In the genomic region with DNA sequence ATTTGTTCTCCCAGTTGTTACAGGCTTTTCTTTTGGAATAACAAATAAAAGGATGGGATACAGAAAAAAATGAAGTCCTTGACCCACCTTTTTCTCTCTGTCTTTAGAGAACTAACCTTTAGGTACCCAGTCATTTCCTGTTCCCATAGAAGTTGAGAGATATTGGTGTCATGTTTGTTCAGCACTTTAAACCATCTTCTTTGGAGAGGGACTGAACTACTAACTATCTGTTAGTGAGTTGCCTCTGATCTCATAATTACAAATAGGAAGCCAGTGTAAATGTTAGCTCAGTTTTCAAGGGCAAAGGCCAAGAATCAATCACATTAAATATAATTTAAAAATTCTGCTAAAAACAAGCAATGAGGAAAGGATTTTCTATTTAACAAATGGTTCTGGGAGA, we compare ENCODE assay signal across 22 cellular contexts.
DNase-seq lines count a peak whose midpoint lies in the region; ATAC-seq, FAIRE-seq and TF ChIP-seq lines count a peak whose summit lies in the region.
"Had no signal": no experiment of that assay in that cellular context is flagged by ENCODE, and none has a peak within 500 bp of the region (broad histone marks: within the 10 kb centered on the region; RNA-seq: fewer than 3 reads in every experiment).

No MANE protein-coding gene starts in this region.

- intact Hi-C loops in HepG2 (cut with micrococcal nuclease; ENCODE audit: unreplicated experiment), result no loop called here
- intact Hi-C loops in right lobe of liver (cut with DNase I), result no loop called here
- intact Hi-C loops in PC-3 (cut with micrococcal nuclease), result no loop called here
- intact Hi-C loops in activated naive CD4-positive, alpha-beta T cell treated with anti-CD3 and anti-CD28 coated beads for 36 hours (cut with micrococcal nuclease), result loop anchor here (5.0 to 10.0 kb wide), 2 partner anchors 380 to 937 kb away; partner anchors contain the start of genes CPOX and GABRR3
- intact Hi-C loops in left ventricle myocardium inferior (cut with micrococcal nuclease), result no loop called here

- POLR2A ChIA-PET in HepG2 (lab: Yijun Ruan, JAX), result no interaction called here
- POLR2A ChIA-PET in PC-3 (lab: Charles Lee; ENCODE audit: unreplicated experiment), result interaction anchor here (0.7 kb wide), 1 partner anchor 51 kb away, joined by 3 read pairs; no protein-coding TSS in a partner anchor

- H3K4me3 ChIP-seq in HepG2 (replicated peaks in 1 of 3; ENCODE audit: insufficient read depth in 1 of 3, low read depth in 2 of 3, low read length in 3 of 3) (no peak overlapping the region), right lobe of liver (no peak overlapping the region), PC-3 (ENCODE audit: low read length) (no peak overlapping the region), keratinocyte (ENCODE audit: control insufficient read depth in 2 of 3, extremely low read depth in 1 of 3, insufficient read depth in 2 of 3, low read depth in 1 of 3, low read length in 3 of 3) (no peak overlapping the region), left ventricle myocardium inferior (no peak overlapping the region)
- H3K4me3 ChIP-seq: HAP-1, MG63 had no signal

- no peaks in the 10 kb centered on the region for H3K36me3 ChIP-seq in HepG2 (replicated peaks in 1 of 2; ENCODE audit: control insufficient read depth in 1 of 2, insufficient read depth in 2 of 2, low read length in 2 of 2)
- no peaks in the 10 kb centered on the region for H3K36me3 ChIP-seq in right lobe of liver
- H3K36me3 ChIP-seq in PC-3 (ENCODE audit: low read depth, low read length), result peaks cover 2% of the 10 kb centered on the region; the same call in 1 of the 2 replicates
- no peaks in the 10 kb centered on the region for H3K36me3 ChIP-seq in keratinocyte (ENCODE audit: control insufficient read depth in 2 of 2, extremely low read depth in 1 of 2, insufficient read depth in 2 of 2, low read length in 2 of 2)
- no peaks in the 10 kb centered on the region for H3K36me3 ChIP-seq in left ventricle myocardium inferior
- H3K36me3 ChIP-seq: HAP-1, MG63 had no signal

- H3K27ac Mint-ChIP-seq in activated naive CD4-positive, alpha-beta T cell treated with anti-CD3 and anti-CD28 coated beads for 36 hours, result no peak overlapping the region

- H3K4me2 ChIP-seq in HepG2 (ENCODE audit: low read depth, low read length) (no peak overlapping the region), PC-3 (ENCODE audit: low read length) (peak overlapping the region; percentile 8), keratinocyte (ENCODE audit: control insufficient read depth, extremely low read depth, insufficient read depth, low read depth, low read length) (no peak overlapping the region)

- DNase-seq in HepG2 (ENCODE audit: low spot score) (peak; percentile 43), right lobe of liver (no peak), PC-3 (peak; percentile 68), keratinocyte (ENCODE audit: low read depth, low spot score) (no peak), HPDE6-E6E7 (ENCODE audit: extremely low spot score) (no peak), left ventricle myocardium inferior (no peak)
- DNase-seq in activated naive CD4-positive, alpha-beta T cell treated with anti-CD3 and anti-CD28 coated beads for 36 hours, result no peak
- DNase-seq: DMS153, GOT3, KG1, MG63, NCI-H1105 treated with DMSO at 0.1 percent for 48 hours, NCI-H146, NCI-H1930, NCI-H446, NCI-H524 treated with DMSO at 0.1 percent for 48 hours, NCI-H774, RPMI8226, SHP77 had no signal

- H3K9me3 Mint-ChIP-seq in activated naive CD4-positive, alpha-beta T cell treated with anti-CD3 and anti-CD28 coated beads for 36 hours, result peaks cover 3% of the 10 kb centered on the region

- no peak for TF ChIP-seq RAD21 in HepG2 (CRISPR knock-in tag; IDR thresholded peaks at IDR 0.05)

- BruUV-seq in HepG2 (replicated peaks; lab: Mats Ljungman, UMichigan) (no TSS peak), PC-3 (replicated peaks; lab: Mats Ljungman, UMichigan) (no TSS peak)

- H2AFZ ChIP-seq in HepG2 (ENCODE audit: low read length), result no peak overlapping the region
- no peak overlapping the region for H2AFZ ChIP-seq in PC-3 (ENCODE audit: low read length)
- peak overlapping the region; percentile 11 for H2AFZ ChIP-seq in keratinocyte (ENCODE audit: control insufficient read depth, low read length)

- H3K27ac ChIP-seq in HepG2 (ENCODE audit: extremely low read length, insufficient read depth, low read length) (no peak overlapping the region), right lobe of liver (no peak overlapping the region), PC-3 (ENCODE audit: low read length) (peak overlapping the region; percentile 98), keratinocyte (ENCODE audit: control insufficient read depth, insufficient read depth, low read length) (no peak overlapping the region), left ventricle myocardium inferior (replicated peaks) (no peak overlapping the region)
- H3K27ac ChIP-seq: 22Rv1 had no signal

- FAIRE-seq in HepG2 (lab: Jason Lieb, UNC) (no peak), keratinocyte (lab: Jason Lieb, UNC) (no peak)
- FAIRE-seq: G401.6 had no signal

- CTCF ChIA-PET in HepG2 (lab: Yijun Ruan, JAX; ENCODE audit: low intra/inter-chr PET ratio, low total read pairs) (no interaction called here), PC-3 (lab: Charles Lee) (no interaction called here)
- CTCF ChIA-PET in activated naive CD4-positive, alpha-beta T cell treated with anti-CD3 and anti-CD28 coated beads for 36 hours (lab: Charles Lee), result no interaction called here

- H3K9ac ChIP-seq in HepG2 (ENCODE audit: insufficient read depth, low read depth, low read length), result no peak overlapping the region
- peak overlapping the region; percentile 93 for H3K9ac ChIP-seq in PC-3 (ENCODE audit: low read length)
- H3K9ac ChIP-seq in keratinocyte (ENCODE audit: control insufficient read depth, extremely low read depth, insufficient read depth, low read length), result no peak overlapping the region

- H3K27me3 Mint-ChIP-seq in activated naive CD4-positive, alpha-beta T cell treated with anti-CD3 and anti-CD28 coated beads for 36 hours (ENCODE audit: low read depth), result peaks cover 15% of the 10 kb centered on the region

- H4K20me1 ChIP-seq in HepG2 (ENCODE audit: insufficient read depth, low read length) (no peaks in the 10 kb centered on the region), PC-3 (ENCODE audit: low read length) (no peaks in the 10 kb centered on the region), keratinocyte (ENCODE audit: control insufficient read depth, extremely low read depth, insufficient read depth, low read length) (no peaks in the 10 kb centered on the region)

- H3K4me3 Mint-ChIP-seq in activated naive CD4-positive, alpha-beta T cell treated with anti-CD3 and anti-CD28 coated beads for 36 hours, result no peak overlapping the region

- dilution Hi-C loops in keratinocyte (cut with MboI; ENCODE audit: extremely low pct_ligation_motif_present, low sequenced_read_pairs), result no loop called here

- TF ChIP-seq POLR2A in HepG2 (IDR thresholded peaks at IDR 0.05; ENCODE audit: insufficient read depth in 1 of 2, low read depth in 2 of 2, low read length in 2 of 2) (no peak), right lobe of liver (IDR thresholded peaks at IDR 0.05) (no peak)

- H3K4me1 ChIP-seq in HepG2 (ENCODE audit: insufficient read depth, low read length) (peaks cover 16% of the 10 kb centered on the region), right lobe of liver (no peaks in the 10 kb centered on the region), PC-3 (ENCODE audit: insufficient read depth, low read length) (peaks cover 83% of the 10 kb centered on the region), keratinocyte (ENCODE audit: control insufficient read depth, extremely low read depth, insufficient read depth, low read length) (peaks cover 30% of the 10 kb centered on the region), left ventricle myocardium inferior (no peaks in the 10 kb centered on the region)
- H3K4me1 ChIP-seq: HAP-1 had no signal

- H3K9me1 ChIP-seq in keratinocyte (ENCODE audit: control insufficient read depth, extremely low read depth, insufficient read depth, low read length), result no peaks in the 10 kb centered on the region

- H3K27me3 ChIP-seq in HepG2 (ENCODE audit: control insufficient read depth in 1 of 2, insufficient read depth in 2 of 2, low read length in 2 of 2), result no peaks in the 10 kb centered on the region
- no peaks in the 10 kb centered on the region for H3K27me3 ChIP-seq in right lobe of liver
- no peaks in the 10 kb centered on the region for H3K27me3 ChIP-seq in PC-3 (ENCODE audit: low read length)
- no peaks in the 10 kb centered on the region for H3K27me3 ChIP-seq in keratinocyte (ENCODE audit: control insufficient read depth, extremely low read depth, insufficient read depth, low read length)
- no peaks in the 10 kb centered on the region for H3K27me3 ChIP-seq in left ventricle myocardium inferior (ENCODE audit: low read depth)
- H3K27me3 ChIP-seq: MG63 had no signal

- H3K4me1 Mint-ChIP-seq in activated naive CD4-positive, alpha-beta T cell treated with anti-CD3 and anti-CD28 coated beads for 36 hours (ENCODE audit: low read depth), result peaks cover 15% of the 10 kb centered on the region

- TF ChIP-seq CTCF in HepG2 (CRISPR knock-in tag; IDR thresholded peaks at IDR 0.05) (no peak), right lobe of liver (IDR thresholded peaks at IDR 0.05) (no peak), PC-3 (conservative IDR thresholded peaks at IDR 0.05; ENCODE audit: low read depth, low read length) (no peak), keratinocyte (optimal IDR thresholded peaks at IDR 0.05 in 1 of 3, IDR thresholded peaks at IDR 0.05 in 1 of 3, conservative IDR thresholded peaks at IDR 0.05 in 1 of 3; ENCODE audit: extremely low read depth in 1 of 3, insufficient read depth in 2 of 3, low read length in 3 of 3) (no peak), left ventricle myocardium inferior (IDR thresholded peaks at IDR 0.05; ENCODE audit: borderline replicate concordance) (no peak)

- no peaks in the 10 kb centered on the region for H3K79me2 ChIP-seq in HepG2 (ENCODE audit: insufficient read depth, low read length)
- peaks cover 55% of the 10 kb centered on the region for H3K79me2 ChIP-seq in PC-3 (ENCODE audit: low read length)
- peaks cover 3% of the 10 kb centered on the region for H3K79me2 ChIP-seq in keratinocyte (ENCODE audit: control insufficient read depth, insufficient read depth, low read length)

- H3F3A ChIP-seq in PC-3 (ENCODE audit: low read length, unreplicated experiment), result peaks cover 18% of the 10 kb centered on the region

- H3K36me3 Mint-ChIP-seq in activated naive CD4-positive, alpha-beta T cell treated with anti-CD3 and anti-CD28 coated beads for 36 hours (ENCODE audit: low read depth), result peaks cover 1% of the 10 kb centered on the region

- H3K9me3 ChIP-seq in HepG2 (ENCODE audit: low read length) (no peaks in the 10 kb centered on the region), right lobe of liver (no peaks in the 10 kb centered on the region), PC-3 (ENCODE audit: low read length) (no peaks in the 10 kb centered on the region), keratinocyte (ENCODE audit: control insufficient read depth, low read depth, low read length) (peaks cover 2% of the 10 kb centered on the region), left ventricle myocardium inferior (replicated peaks) (no peaks in the 10 kb centered on the region)
- H3K9me3 ChIP-seq: HAP-1 had no signal

- no peak for ATAC-seq in HepG2
- ATAC-seq in right lobe of liver, result no peak
- peak; percentile 5; the same call in 1 of the 2 replicates for ATAC-seq in PC-3

- TF ChIP-seq EP300 in HepG2 (IDR thresholded peaks at IDR 0.05; ENCODE audit: low read depth in 2 of 2, low read length in 2 of 2) (no peak), HepG2 (CRISPR knock-in tag; IDR thresholded peaks at IDR 0.05; ENCODE audit: borderline replicate concordance) (no peak)

- in situ Hi-C loops in HepG2 (cut with HindIII; ENCODE audit: extremely low pct_ligation_motif_present, low pct_unique_long_range_greater_than_20kb), result no loop called here

- no peaks in the 10 kb centered on the region for H3K9me2 ChIP-seq in PC-3 (replicated peaks; ENCODE audit: low read length)

Comparison
In these comparisons a context has a peak if more than half of its experiments do, and no peak if none do; other contexts are left out.
1. DNase-seq: peak in HepG2 (single experiment) and PC-3 (single experiment); none in right lobe of liver (0 of 3), keratinocyte (single experiment), activated naive CD4-positive, alpha-beta T cell treated with anti-CD3 and anti-CD28 coated beads for 36 hours (single experiment), HPDE6-E6E7 (single experiment) and left ventricle myocardium inferior (single experiment).